ENCODE assay signal across 9 cellular contexts in the genomic region with DNA sequence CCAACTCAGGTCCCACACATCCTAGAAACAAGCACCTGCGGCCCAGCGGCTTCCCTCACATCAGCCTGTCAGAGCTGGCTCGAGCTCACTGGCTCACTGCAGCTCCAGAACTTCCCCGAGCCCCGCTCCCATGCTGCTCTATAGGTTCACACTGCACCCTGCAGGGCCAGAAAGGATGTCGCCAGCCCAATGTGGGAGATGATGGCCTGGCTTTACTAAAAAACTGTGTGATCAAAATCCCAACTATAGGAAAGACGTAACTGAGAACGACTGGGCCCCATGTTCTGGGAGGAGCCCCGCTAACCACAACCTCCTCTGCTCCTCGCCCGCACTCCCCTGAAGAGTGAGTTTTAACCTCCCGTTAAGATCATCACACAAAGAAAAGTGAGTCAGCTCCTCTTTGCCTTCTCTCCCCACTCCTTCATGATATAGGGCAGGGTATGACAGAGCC. TPM values are rescaled to one million over a fixed set of nuclear protein-coding genes. Genes with fewer than 3 reads are reported as not detected.
DNase-seq lines count a peak whose midpoint lies in the region; ATAC-seq and TF ChIP-seq lines count a peak whose summit lies in the region.
"Had no signal": no experiment of that assay in that cellular context is flagged by ENCODE, and none has a peak within 500 bp of the region (broad histone marks: within the 10 kb centered on the region; RNA-seq: fewer than 3 reads in every experiment).

No MANE protein-coding gene starts in this region.

- TF ChIP-seq POLR2A in lower leg skin (IDR thresholded peaks at IDR 0.05): no peak

- H3K9me3 ChIP-seq in upper lobe of right lung: no peaks in the 10 kb centered on the region

- peak overlapping the region; percentile 55 for H3K27ac ChIP-seq in upper lobe of right lung

- H3K27ac Mint-ChIP-seq in natural killer cell treated with Interleukin-12 subunit alpha and Interleukin-12 subunit beta and Interleukin-15 and Interleukin-18, amount 100 ng/mL, for 72 hours: peak overlapping the region; percentile 96 to 99
- no peak overlapping the region for H3K27ac Mint-ChIP-seq in mesothelial cell of epicardium

- H3K4me1 Mint-ChIP-seq in natural killer cell treated with Interleukin-12 subunit alpha and Interleukin-12 subunit beta and Interleukin-15 and Interleukin-18, amount 100 ng/mL, for 72 hours (ENCODE audit: low read depth in 2 of 2): peaks cover 59 to 62% of the 10 kb centered on the region in 2 donors
- peaks cover 23% of the 10 kb centered on the region for H3K4me1 Mint-ChIP-seq in mesothelial cell of epicardium

- DNase-seq in SIG-M5 treated with dmso at 0.1 percent for 504 hours (lab: John Stamatoyannopoulos, UW; ENCODE audit: unreplicated experiment) (peak; percentile 30), SIG-M5 (lab: John Stamatoyannopoulos, UW) (no peak), upper lobe of right lung (no peak), NCI-H1092 (lab: John Stamatoyannopoulos, UW) (no peak), lower leg skin (ENCODE audit: low spot score in 2 of 2) (no peak), mesothelial cell of epicardium (ENCODE audit: low spot score in 2 of 2, unreplicated experiment in 2 of 2) (no peak)
- DNase-seq in activated naive CD8-positive, alpha-beta T cell treated with anti-CD3 and anti-CD28 coated beads, Interleukin-2, amount 50 U/mL, for 16 hours (ENCODE audit: low read depth, low spot score): peak; percentile 47
- peak; percentile 79 for DNase-seq in natural killer cell treated with Interleukin-12 subunit alpha and Interleukin-12 subunit beta and Interleukin-15 and Interleukin-18, amount 100 ng/mL, for 72 hours (ENCODE audit: low spot score)
- DNase-seq: NCI-H524 had no signal

- peaks cover 30% of the 10 kb centered on the region for H3K36me3 Mint-ChIP-seq in natural killer cell treated with Interleukin-12 subunit alpha and Interleukin-12 subunit beta and Interleukin-15 and Interleukin-18, amount 100 ng/mL, for 72 hours
- H3K36me3 Mint-ChIP-seq in mesothelial cell of epicardium: peaks cover 2% of the 10 kb centered on the region

- no peak for TF ChIP-seq CTCF in upper lobe of right lung (IDR thresholded peaks at IDR 0.05)
- no peak for TF ChIP-seq CTCF in lower leg skin (IDR thresholded peaks at IDR 0.05)
- TF ChIP-seq CTCF in mesothelial cell of epicardium (IDR thresholded peaks at IDR 0.05; ENCODE audit: unreplicated experiment): no peak

- peaks cover 66% of the 10 kb centered on the region for H3K4me1 ChIP-seq in upper lobe of right lung

- H3K27me3 ChIP-seq in upper lobe of right lung: no peaks in the 10 kb centered on the region

- intact Hi-C loops in upper lobe of right lung (cut with DNase I): no loop called here
- intact Hi-C loops in lower leg skin (cut with DNase I; ENCODE audit: low total_unique reads): no loop called here

- H3K36me3 ChIP-seq in upper lobe of right lung: peaks cover 25% of the 10 kb centered on the region

- H3K4me3 Mint-ChIP-seq in natural killer cell treated with Interleukin-12 subunit alpha and Interleukin-12 subunit beta and Interleukin-15 and Interleukin-18, amount 100 ng/mL, for 72 hours: peak overlapping the region; percentile 89
- no peak overlapping the region for H3K4me3 Mint-ChIP-seq in mesothelial cell of epicardium

- H3K4me3 ChIP-seq in upper lobe of right lung: no peak overlapping the region
- no peak overlapping the region for H3K4me3 ChIP-seq in lower leg skin (ENCODE audit: low read depth, poor library complexity, severe bottlenecking)

- H3K27me3 Mint-ChIP-seq in natural killer cell treated with Interleukin-12 subunit alpha and Interleukin-12 subunit beta and Interleukin-15 and Interleukin-18, amount 100 ng/mL, for 72 hours: no peaks in the 10 kb centered on the region
- H3K27me3 Mint-ChIP-seq in mesothelial cell of epicardium (ENCODE audit: low read depth): no peaks in the 10 kb centered on the region

- peak; percentile 52 to 67 for ATAC-seq in natural killer cell treated with Interleukin-12 subunit alpha and Interleukin-12 subunit beta and Interleukin-15 and Interleukin-18, amount 100 ng/mL, for 72 hours
- ATAC-seq in upper lobe of right lung: no peak

- no peaks in the 10 kb centered on the region for H3K9me3 Mint-ChIP-seq in natural killer cell treated with Interleukin-12 subunit alpha and Interleukin-12 subunit beta and Interleukin-15 and Interleukin-18, amount 100 ng/mL, for 72 hours
- H3K9me3 Mint-ChIP-seq in mesothelial cell of epicardium: no peaks in the 10 kb centered on the region

- WGBS in lower leg skin, 2 donors: 43 to 55% methylated on average over 12 of the region's 12 CpGs

RNA-seq across cellular contexts. Expression of a gene that starts 4.6 kb away (rescaled TPM):
- total RNA-seq in natural killer cell treated with Interleukin-12 subunit alpha and Interleukin-12 subunit beta and Interleukin-15 and Interleukin-18, amount 100 ng/mL, for 72 hours: 100 to 1,000 TPM; 390 to 433 TPM
- total RNA-seq in upper lobe of right lung (142 TPM), lower leg skin (100 to 1,000 TPM in 2 of 4 donors, 10 to 100 TPM in 2; 84.2 to 114 (median 100) TPM), mesothelial cell of epicardium (147 to 152 TPM (median 149 TPM) in 3 replicates)

RNA-seq across cellular contexts. Expression of a gene that starts 4.9 kb away (rescaled TPM):
- total RNA-seq in natural killer cell treated with Interleukin-12 subunit alpha and Interleukin-12 subunit beta and Interleukin-15 and Interleukin-18, amount 100 ng/mL, for 72 hours: under 1 TPM in 1 of 2 donors, not detected in 1; 0.19 TPM
- 1.2 TPM for total RNA-seq in upper lobe of right lung
- 1 to 10 TPM in 2 of 4 donors, under 1 TPM in 1, not detected in 1; 0.54 to 7.0 (median 3.7) TPM for total RNA-seq in lower leg skin
- total RNA-seq in mesothelial cell of epicardium: 6.6 to 7.5 TPM (median 6.7 TPM) in 3 replicates

RNA-seq across cellular contexts. Expression of a gene that starts 14.9 kb away (rescaled TPM):
- total RNA-seq in natural killer cell treated with Interleukin-12 subunit alpha and Interleukin-12 subunit beta and Interleukin-15 and Interleukin-18, amount 100 ng/mL, for 72 hours: 10 to 100 TPM; 15.2 to 21.6 TPM
- total RNA-seq in upper lobe of right lung (12.0 TPM), lower leg skin (10 to 100 TPM; 31.2 to 40.7 (median 35.4) TPM), mesothelial cell of epicardium (10.3 to 12.7 TPM (median 12.1 TPM) in 3 replicates)

RNA-seq across cellular contexts. Expression of a gene that starts 15.0 kb away (rescaled TPM):
- total RNA-seq in natural killer cell treated with Interleukin-12 subunit alpha and Interleukin-12 subunit beta and Interleukin-15 and Interleukin-18, amount 100 ng/mL, for 72 hours: 10 to 100 TPM; 26.0 to 28.4 TPM
- total RNA-seq in upper lobe of right lung (43.9 TPM), lower leg skin (10 to 100 TPM; 20.1 to 54.3 (median 36.3) TPM), mesothelial cell of epicardium (29.4 to 31.4 TPM (median 30.0 TPM) in 3 replicates)

RNA-seq across cellular contexts. Expression of a gene that starts 23.3 kb away (rescaled TPM):
- 1,000 to 10,000 TPM; 1,580 to 1,944 TPM for total RNA-seq in natural killer cell treated with Interleukin-12 subunit alpha and Interleukin-12 subunit beta and Interleukin-15 and Interleukin-18, amount 100 ng/mL, for 72 hours
- total RNA-seq in upper lobe of right lung: 1,380 TPM
- 1,000 to 10,000 TPM; 2,005 to 2,991 (median 2,631) TPM for total RNA-seq in lower leg skin
- total RNA-seq in mesothelial cell of epicardium: 2,220 to 2,356 TPM (median 2,311 TPM) in 3 replicates

Comparison
In these comparisons a context has a peak if more than half of its experiments do, and no peak if none do; other contexts are left out.
1. DNase-seq: peak in SIG-M5 treated with dmso at 0.1 percent for 504 hours (single experiment), activated naive CD8-positive, alpha-beta T cell treated with anti-CD3 and anti-CD28 coated beads, Interleukin-2, amount 50 U/mL, for 16 hours (single experiment) and natural killer cell treated with Interleukin-12 subunit alpha and Interleukin-12 subunit beta and Interleukin-15 and Interleukin-18, amount 100 ng/mL, for 72 hours (single experiment); none in SIG-M5 (single experiment), upper lobe of right lung (single experiment), NCI-H1092 (single experiment), lower leg skin (0 of 2) and mesothelial cell of epicardium (0 of 2).